Comparison of ENCODE assay signal across 12 cellular contexts in the genomic region with DNA sequence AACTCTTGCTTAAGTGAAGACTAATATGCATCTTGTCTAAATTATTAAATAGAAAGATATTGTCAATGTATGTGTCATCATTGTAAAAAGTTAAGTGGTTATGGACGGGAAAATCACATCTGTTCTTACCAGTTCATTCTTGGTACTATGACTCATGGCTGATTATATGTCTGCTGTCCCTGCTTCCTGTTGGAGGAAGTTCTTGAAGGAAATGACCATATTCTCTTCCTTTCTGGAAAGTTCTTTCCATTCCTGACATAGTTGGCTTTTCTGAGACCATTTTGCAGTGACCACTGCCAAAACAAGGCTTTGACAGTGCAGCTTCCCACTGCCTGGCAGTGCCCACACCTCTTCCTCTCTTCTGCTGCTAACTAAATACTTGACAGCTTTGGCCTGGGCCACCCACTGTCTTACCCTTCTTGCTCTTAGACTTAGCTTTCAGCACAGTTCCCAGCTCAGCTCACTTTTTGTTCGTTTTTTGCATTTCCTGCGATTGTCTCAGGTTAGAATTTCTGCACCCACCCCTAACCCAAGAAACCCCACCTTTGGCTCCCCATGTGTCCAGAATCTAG. TPM values are rescaled to one million over a fixed set of nuclear protein-coding genes. Genes with fewer than 3 reads are reported as not detected.
DNase-seq lines count a peak whose midpoint lies in the region; ATAC-seq and TF ChIP-seq lines count a peak whose summit lies in the region.
"Had no signal": no experiment of that assay in that cellular context is flagged by ENCODE, and none has a peak within 500 bp of the region (broad histone marks: within the 10 kb centered on the region; RNA-seq: fewer than 3 reads in every experiment).

No MANE protein-coding gene starts in this region.

- intact Hi-C loops in activated CD4-positive, alpha-beta T cell treated with anti-CD3 and anti-CD28 coated beads for 36 hours (cut with DNase I, micrococcal nuclease), result no loop called here

- TF ChIP-seq CTCF in fibroblast of villous mesenchyme (IDR thresholded peaks at IDR 0.05; ENCODE audit: insufficient read depth, low read depth, low read length), result no peak

- peak; percentile 12 for DNase-seq in activated CD4-positive, alpha-beta T cell treated with anti-CD3 and anti-CD28 coated beads for 36 hours
- DNase-seq in activated CD4-positive, alpha-beta T cell treated with anti-CD3 and anti-CD28 coated beads for 48 hours, result no peak
- DNase-seq in fibroblast of villous mesenchyme (ENCODE audit: low read depth) (peak; percentile 88), smooth muscle cell of the brain vasculature (ENCODE audit: low read depth, low spot score) (peak; percentile 15)
- DNase-seq: SIG-M5 had no signal

- H3K27me3 Mint-ChIP-seq in activated CD4-positive, alpha-beta T cell treated with anti-CD3 and anti-CD28 coated beads for 36 hours, result peaks cover 14% of the 10 kb centered on the region

- POLR2A ChIA-PET in activated CD4-positive, alpha-beta T cell treated with anti-CD3 and anti-CD28 coated beads for 36 hours (lab: Charles Lee), result no interaction called here

- ATAC-seq in activated CD4-positive, alpha-beta T cell treated with anti-CD3 and anti-CD28 coated beads for 36 hours, result peak; percentile 49
- ATAC-seq in SK-N-SH treated with all-trans-retinoic acid at 6 μM for 48 hours, result peak; percentile 93
- no peak for ATAC-seq in HG03342 (IDR thresholded peaks at IDR 0.05; ENCODE audit: unreplicated experiment)
- ATAC-seq in HG02973 (IDR thresholded peaks at IDR 0.05; ENCODE audit: unreplicated experiment), result no peak
- no peak for ATAC-seq in HG02678 (IDR thresholded peaks at IDR 0.05; ENCODE audit: unreplicated experiment)

- H3K27ac Mint-ChIP-seq in activated CD4-positive, alpha-beta T cell treated with anti-CD3 and anti-CD28 coated beads for 36 hours, result no peak overlapping the region
- H3K27ac Mint-ChIP-seq: B cell had no signal

- H3K4me3 ChIP-seq in fibroblast of villous mesenchyme (ENCODE audit: low read depth, low read length), result no peak overlapping the region

- CTCF ChIA-PET in activated CD4-positive, alpha-beta T cell treated with anti-CD3 and anti-CD28 coated beads for 36 hours (lab: Charles Lee), result no interaction called here

- H3K36me3 Mint-ChIP-seq in activated CD4-positive, alpha-beta T cell treated with anti-CD3 and anti-CD28 coated beads for 36 hours (ENCODE audit: low read depth), result no peaks in the 10 kb centered on the region

- H3K4me1 Mint-ChIP-seq in activated CD4-positive, alpha-beta T cell treated with anti-CD3 and anti-CD28 coated beads for 36 hours, result peaks cover 5% of the 10 kb centered on the region
- H3K4me1 Mint-ChIP-seq: B cell had no signal

- no peak overlapping the region for H3K4me3 Mint-ChIP-seq in activated CD4-positive, alpha-beta T cell treated with anti-CD3 and anti-CD28 coated beads for 36 hours
- H3K4me3 Mint-ChIP-seq: B cell had no signal

- H3K9me3 Mint-ChIP-seq in activated CD4-positive, alpha-beta T cell treated with anti-CD3 and anti-CD28 coated beads for 36 hours (ENCODE audit: low read depth), result no peaks in the 10 kb centered on the region

TF ChIP-seq in SK-N-SH treated with all-trans-retinoic acid at 6 μM for 48 hours, 23 proteins besides CTCF, POLR2A, EP300 and RAD21:
- TF ChIP-seq CSDC2 (CRISPR knock-in tag; IDR thresholded peaks at IDR 0.05) (peak; percentile 69; the same call in 1 of the 2 replicates), OSR1 (CRISPR knock-in tag; IDR thresholded peaks at IDR 0.05) (0 out of 2 replicates have a peak, but pooled peaks have one; percentile 26), ISL1 (CRISPR knock-in tag; IDR thresholded peaks at IDR 0.05) (peak; percentile 83), ZFP3 (CRISPR knock-in tag; IDR thresholded peaks at IDR 0.05) (0 out of 2 replicates have a peak, but pooled peaks have one; percentile 63), PPARA (CRISPR knock-in tag; IDR thresholded peaks at IDR 0.05; ENCODE audit: borderline replicate concordance) (no peak)

RNA-seq across cellular contexts. Expression of a gene that starts 13.2 kb away (rescaled TPM):
- not detected for total RNA-seq in activated CD4-positive, alpha-beta T cell treated with anti-CD3 and anti-CD28 coated beads for 36 hours
- not detected in 2 replicates for total RNA-seq in fibroblast of villous mesenchyme
- total RNA-seq: B cell, skeletal muscle tissue, urinary bladder had no signal

RNA-seq across cellular contexts. Expression of a gene that starts 15.4 kb away (rescaled TPM):
- not detected for total RNA-seq in activated CD4-positive, alpha-beta T cell treated with anti-CD3 and anti-CD28 coated beads for 36 hours
- total RNA-seq in fibroblast of villous mesenchyme, result under 0.01 TPM in 1 of 2 replicates, not detected in the other
- total RNA-seq: B cell, skeletal muscle tissue, urinary bladder had no signal

Comparison
In these comparisons a context has a peak if more than half of its experiments do, and no peak if none do; other contexts are left out.
1. ATAC-seq: peak in activated CD4-positive, alpha-beta T cell treated with anti-CD3 and anti-CD28 coated beads for 36 hours (single experiment) and SK-N-SH treated with all-trans-retinoic acid at 6 μM for 48 hours (single experiment); none in HG03342 (single experiment), HG02973 (single experiment) and HG02678 (single experiment).